In genomic region chr7:129122086-129122750, GRCh38 we compare ENCODE assay signal across 9 cellular contexts. TPM values are rescaled to one million over a fixed set of nuclear protein-coding genes. Genes with fewer than 3 reads are reported as not detected.
A peak's percentile ranks its signal among the peaks of the same experiment; 100 is the strongest.
DNase-seq lines count a peak whose midpoint lies in the region; ATAC-seq and TF ChIP-seq lines count a peak whose summit lies in the region.
"Had no signal": no experiment of that assay in that cellular context is flagged by ENCODE, and none has a peak within 500 bp of the region (broad histone marks: within the 10 kb centered on the region; RNA-seq: fewer than 3 reads in every experiment).

No MANE protein-coding gene starts in this region.

- DNase-seq in choroid plexus epithelial cell (ENCODE audit: low read depth): peak; percentile 39
- DNase-seq in PC-9: no peak
- DNase-seq in NOMO-1 treated with DMSO at 0.1 percent for 48 hours (lab: John Stamatoyannopoulos, UW; ENCODE audit: unreplicated experiment): no peak
- no peak for DNase-seq in activated CD4-positive, CD25-positive, alpha-beta regulatory T cell (lab: John Stamatoyannopoulos, UW)
- no peak for DNase-seq in GM23338 (ENCODE audit: low spot score)
- DNase-seq: esophagus squamous epithelium had no signal

- H3K27ac Mint-ChIP-seq in GM23338: no peak overlapping the region

- H3K4me1 Mint-ChIP-seq in GM23338: no peaks in the 10 kb centered on the region

- H3K36me3 ChIP-seq in PC-9 (ENCODE audit: low read depth) (no peaks in the 10 kb centered on the region), GM23338 (ENCODE audit: insufficient read depth) (no peaks in the 10 kb centered on the region)
- H3K36me3 ChIP-seq: esophagus squamous epithelium had no signal

- CTCF ChIA-PET in PC-9 (lab: Charles Lee): no interaction called here

- H3K4me3 ChIP-seq in choroid plexus epithelial cell (ENCODE audit: low read depth, low read length): no peak overlapping the region
- no peak overlapping the region for H3K4me3 ChIP-seq in PC-9
- H3K4me3 ChIP-seq in GM23338: no peak overlapping the region
- H3K4me3 ChIP-seq: esophagus squamous epithelium had no signal

- H3K36me3 Mint-ChIP-seq in GM23338 (ENCODE audit: low read depth): peaks cover 26% of the 10 kb centered on the region

- no peak overlapping the region for H3K4me2 ChIP-seq in PC-9
- H3K4me2 ChIP-seq in GM23338: no peak overlapping the region

- no peak overlapping the region for H2AFZ ChIP-seq in PC-9
- no peak overlapping the region for H2AFZ ChIP-seq in GM23338

- no peak for TF ChIP-seq CTCF in choroid plexus epithelial cell (conservative IDR thresholded peaks at IDR 0.05; ENCODE audit: low read depth, low read length)
- TF ChIP-seq CTCF in PC-9 (conservative IDR thresholded peaks at IDR 0.05): no peak
- no peak for TF ChIP-seq CTCF in GM23338 (conservative IDR thresholded peaks at IDR 0.05; ENCODE audit: low read depth in 2 of 2)

- H3K27ac ChIP-seq in PC-9 (no peak overlapping the region), GM23338 (ENCODE audit: low read depth) (no peak overlapping the region)
- H3K27ac ChIP-seq: esophagus squamous epithelium had no signal

- no TSS peak for BruUV-seq in PC-9 (replicated peaks; lab: Mats Ljungman, UMichigan)

- ATAC-seq in GM18511 (IDR thresholded peaks at IDR 0.05; ENCODE audit: unreplicated experiment) (peak; percentile 67), GM21360 (IDR thresholded peaks at IDR 0.05; ENCODE audit: unreplicated experiment) (peak; percentile 40), HG03108 (IDR thresholded peaks at IDR 0.05; ENCODE audit: unreplicated experiment) (peak; percentile 45), GM23338 (no peak)

- peaks cover 41% of the 10 kb centered on the region for H3K9me3 Mint-ChIP-seq in GM23338

- 0 out of 2 replicates have a peak, but pooled peaks cover 7% of the 10 kb centered on the region for H3K27me3 ChIP-seq in PC-9 (ENCODE audit: insufficient read depth, low read depth)
- peaks cover 7% of the 10 kb centered on the region; the same call in 1 of the 2 replicates for H3K27me3 ChIP-seq in GM23338 (ENCODE audit: insufficient read depth)

- peaks cover 6% of the 10 kb centered on the region for H3K27me3 Mint-ChIP-seq in GM23338 (ENCODE audit: insufficient read depth, low read depth, poor library complexity)

- intact Hi-C loops in PC-9 (cut with micrococcal nuclease; ENCODE audit: unreplicated experiment): no loop called here

- H3K4me1 ChIP-seq in PC-9 (replicated peaks; ENCODE audit: insufficient read depth) (no peaks in the 10 kb centered on the region), GM23338 (ENCODE audit: insufficient read depth) (no peaks in the 10 kb centered on the region)

- no peak overlapping the region for H3K4me3 Mint-ChIP-seq in GM23338

- H4K20me1 ChIP-seq in PC-9 (ENCODE audit: insufficient read depth) (no peaks in the 10 kb centered on the region), GM23338 (replicated peaks; ENCODE audit: insufficient read depth) (no peaks in the 10 kb centered on the region)

- H3K79me2 ChIP-seq in PC-9 (ENCODE audit: low read depth): no peaks in the 10 kb centered on the region
- no peaks in the 10 kb centered on the region for H3K79me2 ChIP-seq in GM23338 (replicated peaks; ENCODE audit: insufficient read depth)

- H3F3A ChIP-seq in PC-9 (ENCODE audit: insufficient read depth, low read depth) (no peaks in the 10 kb centered on the region), GM23338 (replicated peaks; ENCODE audit: low read depth) (peaks cover 4% of the 10 kb centered on the region; the same call in 1 of the 2 replicates)

- no peaks in the 10 kb centered on the region for H3K9me3 ChIP-seq in PC-9 (ENCODE audit: insufficient read depth, low read depth)

- POLR2A ChIA-PET in PC-9 (lab: Charles Lee; ENCODE audit: unreplicated experiment): no interaction called here

- no peaks in the 10 kb centered on the region for H3K9me2 ChIP-seq in PC-9 (ENCODE audit: insufficient read depth)
- H3K9me2 ChIP-seq in GM23338 (ENCODE audit: insufficient read depth): peaks cover 4% of the 10 kb centered on the region

TF ChIP-seq in GM23338, 12 proteins besides CTCF, POLR2A, EP300 and RAD21 (continues in another document):
- TF ChIP-seq STAT1 (IDR thresholded peaks at IDR 0.05; ENCODE audit: unreplicated experiment) (no peak), JUNB (IDR thresholded peaks at IDR 0.05; ENCODE audit: unreplicated experiment) (no peak), POLR2AphosphoS5 (IDR thresholded peaks at IDR 0.05; ENCODE audit: low read depth) (no peak), CREB1 (CRISPR knock-in tag; IDR thresholded peaks at IDR 0.05; ENCODE audit: low read depth) (no peak), EZH2 (IDR thresholded peaks at IDR 0.05; ENCODE audit: low read depth, unreplicated experiment) (no peak), REST (IDR thresholded peaks at IDR 0.05; ENCODE audit: unreplicated experiment) (no peak)

RNA-seq across cellular contexts. Expression of gene TSPAN33, which starts 22.3 kb away (rescaled TPM):
- 5.8 and 9.6 TPM in 2 replicates for total RNA-seq in PC-9 (2021)
- total RNA-seq in GM23338 (2014; rRNA removed; shearing (Covaris generic)): 46.8 and 51.5 TPM in 2 replicates
- polyA plus RNA-seq in GM23338 (2016; fragmentation: Nextera tagmentation; extraction: Ambion mirVana): 17.6 and 21.1 TPM in 2 replicates
